In the genomic region with DNA sequence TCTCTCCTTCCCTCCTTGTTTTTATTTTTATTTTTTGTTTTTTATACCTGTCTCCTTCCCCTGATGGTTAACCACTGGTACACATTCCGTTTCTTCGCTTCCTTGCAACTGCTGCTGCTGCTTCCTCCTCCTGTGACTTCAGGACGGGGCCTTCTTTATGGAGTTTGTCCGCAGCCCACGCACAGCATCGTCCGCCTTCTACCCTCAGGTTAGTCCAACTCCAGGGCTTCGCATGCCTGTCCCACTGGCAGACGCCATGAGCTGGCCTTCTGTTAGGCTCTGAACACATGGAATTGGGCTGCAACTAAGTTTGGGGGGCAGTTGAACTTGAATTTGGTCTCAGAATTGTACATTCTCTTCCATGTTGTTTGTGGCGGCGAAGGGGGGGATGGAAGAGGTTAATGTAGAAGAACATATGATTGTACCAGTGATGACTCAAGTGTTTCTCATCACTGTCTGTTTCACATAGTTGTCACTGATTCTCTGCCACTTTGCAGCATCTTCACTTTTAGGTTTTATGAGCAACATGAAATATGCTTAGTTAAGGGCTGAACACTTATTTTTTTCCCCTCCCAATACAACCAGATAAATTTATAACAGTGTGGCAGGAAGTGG, we compare ENCODE assay signal across 22 cellular contexts.
A peak's percentile ranks its signal among the peaks of the same experiment; 100 is the strongest.
DNase-seq lines count a peak whose midpoint lies in the region; ATAC-seq and TF ChIP-seq lines count a peak whose summit lies in the region.
"Had no signal": no experiment of that assay in that cellular context is flagged by ENCODE, and none has a peak within 500 bp of the region (broad histone marks: within the 10 kb centered on the region; RNA-seq: fewer than 3 reads in every experiment).

No MANE protein-coding gene starts in this region.

- H3K9me3 ChIP-seq in WERI-Rb-1 (ENCODE audit: severe bottlenecking): no peaks in the 10 kb centered on the region
- H3K9me3 ChIP-seq: gastrocnemius medialis, prostate gland, spleen had no signal

- no peaks in the 10 kb centered on the region for H3K9me3 Mint-ChIP-seq in activated CD8-positive, alpha-beta T cell treated with anti-CD3 and anti-CD28 coated beads for 36 hours
- H3K9me3 Mint-ChIP-seq in activated CD8-positive, alpha-beta T cell treated with anti-CD3 and anti-CD28 coated beads, Interleukin-2, amount 10 ng/mL, durations not matched to agents 7 days and 5 days (ENCODE audit: insufficient read depth): no peaks in the 10 kb centered on the region
- no peaks in the 10 kb centered on the region for H3K9me3 Mint-ChIP-seq in central memory CD8-positive, alpha-beta T cell
- H3K9me3 Mint-ChIP-seq: CD14-positive monocyte; nephron; T-helper 2 cell treated with Interferon-gamma antibody and Interleukin-4, amounts not matched to agents 5 μg/mL and 100 μg/mL, for 36 hours had no signal

- POLR2A ChIA-PET in activated CD8-positive, alpha-beta T cell treated with anti-CD3 and anti-CD28 coated beads for 36 hours (lab: Charles Lee): interaction anchor here (1.0 kb wide), 1 partner anchor 55 kb away, joined by 3 read pairs; no protein-coding TSS in a partner anchor
- POLR2A ChIA-PET in activated CD8-positive, alpha-beta T cell treated with anti-CD3 and anti-CD28 coated beads, Interleukin-2, amount 10 ng/mL, durations not matched to agents 7 days and 5 days (lab: Charles Lee): interaction anchor here (0.6 kb wide), 1 partner anchor 13 kb away, joined by 3 read pairs; no protein-coding TSS in a partner anchor

- no peak overlapping the region for H3K27ac Mint-ChIP-seq in activated CD8-positive, alpha-beta T cell treated with anti-CD3 and anti-CD28 coated beads for 36 hours
- no peak overlapping the region for H3K27ac Mint-ChIP-seq in activated CD8-positive, alpha-beta T cell treated with anti-CD3 and anti-CD28 coated beads, Interleukin-2, amount 10 ng/mL, durations not matched to agents 7 days and 5 days
- peak overlapping the region; percentile 77 for H3K27ac Mint-ChIP-seq in central memory CD8-positive, alpha-beta T cell (ENCODE audit: low read depth)
- H3K27ac Mint-ChIP-seq: nephron; T-helper 2 cell treated with Interferon-gamma antibody and Interleukin-4, amounts not matched to agents 5 μg/mL and 100 μg/mL, for 36 hours had no signal

- no peaks in the 10 kb centered on the region for H3K27me3 ChIP-seq in WERI-Rb-1 (ENCODE audit: insufficient read depth, low read depth, severe bottlenecking)
- H3K27me3 ChIP-seq: gastrocnemius medialis, spleen had no signal

- no peak for TF ChIP-seq CTCF in activated CD8-positive, alpha-beta T cell treated with anti-CD3 and anti-CD28 coated beads for 36 hours (IDR thresholded peaks at IDR 0.05)
- no peak for TF ChIP-seq CTCF in WERI-Rb-1 (IDR thresholded peaks at IDR 0.05; ENCODE audit: low read depth, low read length)

- no peak overlapping the region for H3K4me3 ChIP-seq in WERI-Rb-1 (ENCODE audit: low read depth, low read length)
- H3K4me3 ChIP-seq: coronary artery, gastrocnemius medialis, prostate gland, spleen had no signal

- H3K36me3 ChIP-seq in WERI-Rb-1: peaks cover 4% of the 10 kb centered on the region
- H3K36me3 ChIP-seq: prostate gland had no signal

- H3K4me1 Mint-ChIP-seq in activated CD8-positive, alpha-beta T cell treated with anti-CD3 and anti-CD28 coated beads for 36 hours (ENCODE audit: low read depth): peaks cover 7% of the 10 kb centered on the region
- no peaks in the 10 kb centered on the region for H3K4me1 Mint-ChIP-seq in activated CD8-positive, alpha-beta T cell treated with anti-CD3 and anti-CD28 coated beads, Interleukin-2, amount 10 ng/mL, durations not matched to agents 7 days and 5 days (ENCODE audit: low read depth)
- no peaks in the 10 kb centered on the region for H3K4me1 Mint-ChIP-seq in central memory CD8-positive, alpha-beta T cell
- H3K4me1 Mint-ChIP-seq: CD14-positive monocyte, nephron had no signal

- H3K4me3 Mint-ChIP-seq in activated CD8-positive, alpha-beta T cell treated with anti-CD3 and anti-CD28 coated beads for 36 hours: no peak overlapping the region
- no peak overlapping the region for H3K4me3 Mint-ChIP-seq in activated CD8-positive, alpha-beta T cell treated with anti-CD3 and anti-CD28 coated beads, Interleukin-2, amount 10 ng/mL, durations not matched to agents 7 days and 5 days
- no peak overlapping the region for H3K4me3 Mint-ChIP-seq in central memory CD8-positive, alpha-beta T cell
- H3K4me3 Mint-ChIP-seq: CD14-positive monocyte; nephron; T-helper 2 cell treated with Interferon-gamma antibody and Interleukin-4, amounts not matched to agents 5 μg/mL and 100 μg/mL, for 36 hours had no signal

- H3K27me3 Mint-ChIP-seq in activated CD8-positive, alpha-beta T cell treated with anti-CD3 and anti-CD28 coated beads for 36 hours: no peaks in the 10 kb centered on the region
- no peaks in the 10 kb centered on the region for H3K27me3 Mint-ChIP-seq in activated CD8-positive, alpha-beta T cell treated with anti-CD3 and anti-CD28 coated beads, Interleukin-2, amount 10 ng/mL, durations not matched to agents 7 days and 5 days (ENCODE audit: low read depth)
- no peaks in the 10 kb centered on the region for H3K27me3 Mint-ChIP-seq in central memory CD8-positive, alpha-beta T cell

- ATAC-seq in activated CD8-positive, alpha-beta T cell treated with anti-CD3 and anti-CD28 coated beads for 36 hours: no peak
- ATAC-seq in activated CD8-positive, alpha-beta T cell treated with anti-CD3 and anti-CD28 coated beads, Interleukin-2, amount 10 ng/mL, durations not matched to agents 7 days and 5 days: no peak
- ATAC-seq in SK-N-SH treated with all-trans-retinoic acid at 6 μM for 48 hours (peak; percentile 24; the same call in 2 of the 3 replicates), GM21390 (IDR thresholded peaks at IDR 0.05; ENCODE audit: unreplicated experiment) (no peak)
- ATAC-seq in central memory CD8-positive, alpha-beta T cell (replicated peaks; ENCODE audit: extremely low read depth, poor library complexity, severe bottlenecking): no peak
- ATAC-seq: gastrocnemius medialis had no signal

- H3K36me3 Mint-ChIP-seq in activated CD8-positive, alpha-beta T cell treated with anti-CD3 and anti-CD28 coated beads for 36 hours (ENCODE audit: low read depth): no peaks in the 10 kb centered on the region
- H3K36me3 Mint-ChIP-seq in activated CD8-positive, alpha-beta T cell treated with anti-CD3 and anti-CD28 coated beads, Interleukin-2, amount 10 ng/mL, durations not matched to agents 7 days and 5 days (ENCODE audit: low read depth): peaks cover 11% of the 10 kb centered on the region
- peaks cover 25% of the 10 kb centered on the region for H3K36me3 Mint-ChIP-seq in central memory CD8-positive, alpha-beta T cell (ENCODE audit: insufficient read depth)

- intact Hi-C loops in activated CD8-positive, alpha-beta T cell treated with anti-CD3 and anti-CD28 coated beads for 36 hours (cut with micrococcal nuclease): no loop called here

- no peak overlapping the region for H3K27ac ChIP-seq in WERI-Rb-1
- H3K27ac ChIP-seq: coronary artery, gastrocnemius medialis, prostate gland, spleen had no signal

- CTCF ChIA-PET in activated CD8-positive, alpha-beta T cell treated with anti-CD3 and anti-CD28 coated beads for 36 hours (lab: Charles Lee): interaction anchor here (1.5 kb wide), 1 partner anchor 15 kb away, joined by 3 read pairs; no protein-coding TSS in a partner anchor
- CTCF ChIA-PET in activated CD8-positive, alpha-beta T cell treated with anti-CD3 and anti-CD28 coated beads, Interleukin-2, amount 10 ng/mL, durations not matched to agents 7 days and 5 days (lab: Charles Lee): no interaction called here

- peak; percentile 12 for DNase-seq in activated CD8-positive, alpha-beta T cell treated with anti-CD3 and anti-CD28 coated beads for 36 hours
- DNase-seq in activated CD8-positive, alpha-beta T cell treated with anti-CD3 and anti-CD28 coated beads, Interleukin-2, amount 10 ng/mL, durations not matched to agents 7 days and 5 days: no peak
- no peak for DNase-seq in central memory CD8-positive, alpha-beta T cell (ENCODE audit: low spot score in 2 of 2)
- peak; percentile 18 to 25 for DNase-seq in stimulated activated CD4-positive, alpha-beta T cell treated with anti-CD3 and anti-CD28 coated beads, Interleukin-2, amount 100 ng/mL, for 24 hours
- DNase-seq in GF-D8 (lab: John Stamatoyannopoulos, UW) (no peak), WERI-Rb-1 (no peak)
- DNase-seq: activated CD4-positive, alpha-beta T cell treated with anti-CD3 and anti-CD28 coated beads, Interleukin-2, amount 50 U/mL, for 1 hour; activated effector memory CD4-positive, alpha-beta T cell treated with Interleukin-2 at 50 U/mL for 16 hours; gastrocnemius medialis; Kasumi-1; mesendoderm; NCI-H1105 treated with DMSO at 0.1 percent for 48 hours; NCI-H69; OCI-M1; spleen had no signal

TF ChIP-seq in SK-N-SH treated with all-trans-retinoic acid at 6 μM for 48 hours, 23 proteins besides CTCF, POLR2A, EP300 and RAD21 (continues in another document):
- TF ChIP-seq, protein P1, sequence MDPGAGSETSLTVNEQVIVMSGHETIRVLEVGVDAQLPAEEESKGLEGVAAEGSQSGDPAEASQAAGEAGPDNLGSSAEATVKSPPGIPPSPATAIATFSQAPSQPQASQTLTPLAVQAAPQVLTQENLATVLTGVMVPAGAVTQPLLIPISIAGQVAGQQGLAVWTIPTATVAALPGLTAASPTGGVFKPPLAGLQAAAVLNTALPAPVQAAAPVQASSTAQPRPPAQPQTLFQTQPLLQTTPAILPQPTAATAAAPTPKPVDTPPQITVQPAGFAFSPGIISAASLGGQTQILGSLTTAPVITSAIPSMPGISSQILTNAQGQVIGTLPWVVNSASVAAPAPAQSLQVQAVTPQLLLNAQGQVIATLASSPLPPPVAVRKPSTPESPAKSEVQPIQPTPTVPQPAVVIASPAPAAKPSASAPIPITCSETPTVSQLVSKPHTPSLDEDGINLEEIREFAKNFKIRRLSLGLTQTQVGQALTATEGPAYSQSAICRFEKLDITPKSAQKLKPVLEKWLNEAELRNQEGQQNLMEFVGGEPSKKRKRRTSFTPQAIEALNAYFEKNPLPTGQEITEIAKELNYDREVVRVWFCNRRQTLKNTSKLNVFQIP (CRISPR knock-in tag; IDR thresholded peaks at IDR 0.05; ENCODE audit: borderline replicate concordance, low read depth): no peak
- TF ChIP-seq RARB (CRISPR knock-in tag; IDR thresholded peaks at IDR 0.05): no peak
- TF ChIP-seq ESRRG (CRISPR knock-in tag; IDR thresholded peaks at IDR 0.05): no peak
- TF ChIP-seq PPARA (CRISPR knock-in tag; IDR thresholded peaks at IDR 0.05; ENCODE audit: borderline replicate concordance): no peak
- no peak for TF ChIP-seq ARNTL (CRISPR knock-in tag; IDR thresholded peaks at IDR 0.05; ENCODE audit: borderline replicate concordance, low read depth)
- TF ChIP-seq ZFP3 (CRISPR knock-in tag; IDR thresholded peaks at IDR 0.05): no peak

Comparison
In these comparisons a context has a peak if more than half of its experiments do, and no peak if none do; other contexts are left out.
1. DNase-seq: peak in activated CD8-positive, alpha-beta T cell treated with anti-CD3 and anti-CD28 coated beads for 36 hours (single experiment) and stimulated activated CD4-positive, alpha-beta T cell treated with anti-CD3 and anti-CD28 coated beads, Interleukin-2, amount 100 ng/mL, for 24 hours (2 of 2); none in activated CD8-positive, alpha-beta T cell treated with anti-CD3 and anti-CD28 coated beads, Interleukin-2, amount 10 ng/mL, durations not matched to agents 7 days and 5 days (single experiment), central memory CD8-positive, alpha-beta T cell (0 of 2), GF-D8 (single experiment) and WERI-Rb-1 (single experiment).